In genomic region chr12:39831587-39832315, GRCh38 we compare ENCODE assay signal across 14 cellular contexts.
DNase-seq lines count a peak whose midpoint lies in the region; ATAC-seq and TF ChIP-seq lines count a peak whose summit lies in the region.
"Had no signal": no experiment of that assay in that cellular context is flagged by ENCODE, and none has a peak within 500 bp of the region (broad histone marks: within the 10 kb centered on the region; RNA-seq: fewer than 3 reads in every experiment).

No MANE protein-coding gene starts in this region.

- no peaks in the 10 kb centered on the region for H3K79me2 ChIP-seq in Loucy (ENCODE audit: insufficient read depth, low read length)

- H3K4me1 ChIP-seq in Loucy (ENCODE audit: insufficient read depth, low read length, poor library complexity, severe bottlenecking), result peaks cover 12% of the 10 kb centered on the region
- H3K4me1 ChIP-seq in lower lobe of right lung, result no peaks in the 10 kb centered on the region
- H3K4me1 ChIP-seq in thyroid gland, result no peaks in the 10 kb centered on the region
- H3K4me1 ChIP-seq: tibial nerve had no signal

- WGBS in thyroid gland, 2 donors, result 13 to 31% methylated on average over 1 of the region's 1 CpG

- H2AFZ ChIP-seq in Loucy (ENCODE audit: low read length), result peak overlapping the region; percentile 20; the same call in 1 of the 2 replicates

- no peak for TF ChIP-seq POLR2A in thyroid gland (IDR thresholded peaks at IDR 0.05)

- in situ Hi-C loops in astrocyte of the spinal cord (cut with HindIII; ENCODE audit: low sequenced_read_pairs), result no loop called here

- H3K9ac ChIP-seq in Loucy (ENCODE audit: low read depth, low read length, poor library complexity, severe bottlenecking), result no peak overlapping the region

- H3K4me2 ChIP-seq in Loucy (ENCODE audit: low read depth, low read length, poor library complexity, severe bottlenecking), result peak overlapping the region; percentile 10

- TF ChIP-seq CTCF in Loucy (conservative IDR thresholded peaks at IDR 0.05; ENCODE audit: low read length) (no peak), astrocyte of the spinal cord (IDR thresholded peaks at IDR 0.05; ENCODE audit: low read depth, low read length) (no peak), lower lobe of right lung (IDR thresholded peaks at IDR 0.05) (no peak), thyroid gland (IDR thresholded peaks at IDR 0.05) (no peak)

- H3F3A ChIP-seq in Loucy (ENCODE audit: low read depth), result no peaks in the 10 kb centered on the region

- ATAC-seq in GM18511 (IDR thresholded peaks at IDR 0.05; ENCODE audit: unreplicated experiment), result peak; percentile 34
- peak; percentile 41 to 87 for ATAC-seq in lower lobe of right lung
- no peak for ATAC-seq in sciatic nerve
- ATAC-seq: CD8-positive, alpha-beta T cell had no signal

- peak; percentile 35 for DNase-seq in astrocyte of the spinal cord (ENCODE audit: low read depth, low spot score)
- DNase-seq in lower lobe of right lung, result no peak
- no peak for DNase-seq in AML-193 (lab: John Stamatoyannopoulos, UW)
- no peak for DNase-seq in thyroid gland
- DNase-seq in amniotic stem cell (lab: John Stamatoyannopoulos, UW), result no peak
- DNase-seq in sciatic nerve (ENCODE audit: low spot score), result no peak
- DNase-seq: activated naive CD4-positive, alpha-beta T cell treated with anti-CD3 and anti-CD28 coated beads for 36 hours; CD8-positive, alpha-beta T cell; T1000 had no signal

- H3K27me3 ChIP-seq in Loucy (ENCODE audit: insufficient read depth, low read length, poor library complexity, severe bottlenecking), result no peaks in the 10 kb centered on the region
- H3K27me3 ChIP-seq in lower lobe of right lung (ENCODE audit: low read depth), result no peaks in the 10 kb centered on the region
- H3K27me3 ChIP-seq in thyroid gland, result no peaks in the 10 kb centered on the region
- H3K27me3 ChIP-seq: tibial nerve had no signal

- intact Hi-C loops in lower lobe of right lung (cut with DNase I), result no loop called here
- intact Hi-C loops in thyroid gland (cut with DNase I), result no loop called here
- intact Hi-C loops in sciatic nerve (cut with DNase I), result no loop called here

- H3K9me2 ChIP-seq in Loucy (replicated peaks; ENCODE audit: low read depth, low read length), result no peaks in the 10 kb centered on the region

- H3K27ac ChIP-seq in lower lobe of right lung, result no peak overlapping the region
- H3K27ac ChIP-seq in thyroid gland, result no peak overlapping the region
- H3K27ac ChIP-seq: coronary artery, tibial nerve had no signal

- H3K9me3 ChIP-seq in Loucy (ENCODE audit: insufficient read depth, low read depth, low read length), result no peaks in the 10 kb centered on the region
- no peaks in the 10 kb centered on the region for H3K9me3 ChIP-seq in lower lobe of right lung
- no peaks in the 10 kb centered on the region for H3K9me3 ChIP-seq in thyroid gland
- H3K9me3 ChIP-seq: HAP-1 had no signal

- H3K4me3 ChIP-seq in Loucy (ENCODE audit: low read length, poor library complexity, severe bottlenecking), result no peak overlapping the region
- H3K4me3 ChIP-seq in astrocyte of the spinal cord (ENCODE audit: low read depth, low read length), result no peak overlapping the region
- H3K4me3 ChIP-seq in lower lobe of right lung, result no peak overlapping the region
- H3K4me3 ChIP-seq in thyroid gland (replicated peaks in 1 of 3), result no peak overlapping the region
- H3K4me3 ChIP-seq: coronary artery, HAP-1, tibial nerve had no signal

- H3K36me3 ChIP-seq in Loucy (ENCODE audit: insufficient read depth, low read length) (peaks cover 7% of the 10 kb centered on the region; the same call in 1 of the 2 replicates), lower lobe of right lung (no peaks in the 10 kb centered on the region), thyroid gland (no peaks in the 10 kb centered on the region)
- H3K36me3 ChIP-seq: HAP-1 had no signal

- H4K20me1 ChIP-seq in Loucy (ENCODE audit: insufficient read depth, low read length, poor library complexity, severe bottlenecking), result no peaks in the 10 kb centered on the region
